In the genomic region with DNA sequence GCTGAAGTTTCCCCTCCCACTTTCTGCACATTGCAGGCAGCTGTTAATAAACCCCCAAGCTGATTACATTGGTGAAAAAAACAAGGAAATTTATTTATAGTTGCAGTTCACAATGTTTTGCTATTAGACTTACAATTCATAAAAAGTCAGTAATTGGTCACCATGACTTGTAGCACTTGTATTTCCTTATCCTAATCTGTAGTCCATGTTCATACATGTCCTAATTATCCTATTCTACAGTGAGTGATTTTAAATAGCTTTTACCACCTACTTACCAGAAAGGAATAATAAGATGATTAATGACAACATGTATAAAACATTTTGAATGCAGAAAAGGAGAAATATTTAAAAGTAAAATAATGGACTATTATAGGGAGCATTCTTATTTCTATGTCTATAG, we compare ENCODE assay signal across 27 cellular contexts.
"Had no signal": no experiment of that assay in that cellular context is flagged by ENCODE, and none has a peak within 500 bp of the region (broad histone marks: within the 10 kb centered on the region; RNA-seq: fewer than 3 reads in every experiment).

No MANE protein-coding gene starts in this region.

- H3K27me3 ChIP-seq: pancreas, stomach, testis, thyroid gland, transverse colon, upper lobe of left lung, vagina had no signal

- H3K4me3 ChIP-seq: left ventricle myocardium inferior, lung, mucosa of descending colon, pancreas, prostate gland, skin epidermis, stomach, testis, thyroid gland, transverse colon, upper lobe of left lung, vagina had no signal

- H3K27ac Mint-ChIP-seq: memory B cell; naive thymus-derived CD4-positive, alpha-beta T cell; natural killer cell treated with Interleukin-12 subunit alpha and Interleukin-12 subunit beta and Interleukin-15 and Interleukin-18, amount 100 ng/mL, for 72 hours; stimulated activated naive B cell treated with anti-CD40 and anti-IgM and Interleukin-4, amounts not matched to agents 10 μg/mL and 1 μg/mL and 100 μg/mL, for 72 hours had no signal

- H3K9me3 Mint-ChIP-seq: memory B cell had no signal

- ATAC-seq: mucosa of descending colon; naive thymus-derived CD4-positive, alpha-beta T cell; natural killer cell treated with Interleukin-12 subunit alpha and Interleukin-12 subunit beta and Interleukin-15 and Interleukin-18, amount 100 ng/mL, for 72 hours; pancreas; right cardiac atrium; sciatic nerve; stimulated activated naive B cell treated with anti-CD40 and anti-IgM and Interleukin-4, amounts not matched to agents 10 μg/mL and 1 μg/mL and 100 μg/mL, for 72 hours; stimulated activated naive CD8-positive, alpha-beta T cell treated with anti-CD3 and anti-CD28 coated beads, Interleukin-15, Interleukin-2, amounts not matched to agents 100 U/mL and 50 U/mL, for 24 hours had no signal

- H3K4me1 ChIP-seq: left ventricle myocardium inferior, pancreas, prostate gland, stomach, testis, thyroid gland, transverse colon, upper lobe of left lung, vagina had no signal

- H3K36me3 ChIP-seq: left ventricle myocardium inferior, pancreas, prostate gland, stomach, thyroid gland, transverse colon, upper lobe of left lung, vagina had no signal

- H3K4me1 Mint-ChIP-seq: memory B cell; naive thymus-derived CD4-positive, alpha-beta T cell; stimulated activated naive B cell treated with anti-CD40 and anti-IgM and Interleukin-4, amounts not matched to agents 10 μg/mL and 1 μg/mL and 100 μg/mL, for 72 hours had no signal

- H3K27ac ChIP-seq: left ventricle myocardium inferior, pancreas, prostate gland, skin epidermis, stomach, testis, thyroid gland, transverse colon, upper lobe of left lung, vagina had no signal

- H3K4me3 Mint-ChIP-seq: memory B cell; naive thymus-derived CD4-positive, alpha-beta T cell; natural killer cell treated with Interleukin-12 subunit alpha and Interleukin-12 subunit beta and Interleukin-15 and Interleukin-18, amount 100 ng/mL, for 72 hours; stimulated activated naive B cell treated with anti-CD40 and anti-IgM and Interleukin-4, amounts not matched to agents 10 μg/mL and 1 μg/mL and 100 μg/mL, for 72 hours had no signal

- H3K27me3 Mint-ChIP-seq: memory B cell; naive thymus-derived CD4-positive, alpha-beta T cell; natural killer cell treated with Interleukin-12 subunit alpha and Interleukin-12 subunit beta and Interleukin-15 and Interleukin-18, amount 100 ng/mL, for 72 hours; stimulated activated naive B cell treated with anti-CD40 and anti-IgM and Interleukin-4, amounts not matched to agents 10 μg/mL and 1 μg/mL and 100 μg/mL, for 72 hours had no signal

- DNase-seq: islet precursor cell; left ventricle myocardium inferior; midbrain; mucosa of descending colon; naive thymus-derived CD4-positive, alpha-beta T cell; pancreas; posterior cingulate gyrus; retina; right cardiac atrium; stimulated activated CD4-positive, alpha-beta T cell treated with anti-CD3 and anti-CD28 coated beads, Interleukin-12 subunit alpha, Interleukin-12 subunit beta, amount 100 ng/mL, for 4 hours; stimulated activated CD4-positive, alpha-beta T cell treated with anti-CD3 and anti-CD28 coated beads, Interleukin-15, amount 100 ng/mL, for 24 hours; stimulated activated CD4-positive, alpha-beta T cell treated with anti-CD3 and anti-CD28 coated beads, Interleukin-2, amount 100 ng/mL, for 24 hours; stimulated activated CD4-positive, alpha-beta T cell treated with anti-CD3 and anti-CD28 coated beads, Interleukin-4, amount 100 ng/mL, for 1 hour; stimulated activated naive B cell treated with anti-CD40 and anti-IgM and Interleukin-4, amounts not matched to agents 10 μg/mL and 1 μg/mL and 100 μg/mL, for 72 hours; stimulated activated naive CD8-positive, alpha-beta T cell treated with anti-CD3 and anti-CD28 coated beads, Interleukin-15, Interleukin-2, amounts not matched to agents 100 U/mL and 50 U/mL, for 24 hours; stomach; testis; thyroid gland; transverse colon; upper lobe of left lung had no signal

- H3K9me3 ChIP-seq: mucosa of descending colon, prostate gland, testis, thyroid gland, transverse colon, upper lobe of left lung, vagina had no signal

- H3K36me3 Mint-ChIP-seq: memory B cell; naive thymus-derived CD4-positive, alpha-beta T cell; natural killer cell treated with Interleukin-12 subunit alpha and Interleukin-12 subunit beta and Interleukin-15 and Interleukin-18, amount 100 ng/mL, for 72 hours; stimulated activated naive B cell treated with anti-CD40 and anti-IgM and Interleukin-4, amounts not matched to agents 10 μg/mL and 1 μg/mL and 100 μg/mL, for 72 hours had no signal
